Comparison of ENCODE assay signal across 9 cellular contexts in genomic region chr2:45777996-45778719, GRCh38.
DNase-seq lines count a peak whose midpoint lies in the region; ATAC-seq and TF ChIP-seq lines count a peak whose summit lies in the region.
"Had no signal": no experiment of that assay in that cellular context is flagged by ENCODE, and none has a peak within 500 bp of the region (broad histone marks: within the 10 kb centered on the region; RNA-seq: fewer than 3 reads in every experiment).

No MANE protein-coding gene starts in this region.

- no peaks in the 10 kb centered on the region for H3K36me3 Mint-ChIP-seq in CD4-positive, CD25-positive, alpha-beta regulatory T cell
- no peaks in the 10 kb centered on the region for H3K36me3 Mint-ChIP-seq in naive thymus-derived CD8-positive, alpha-beta T cell
- H3K36me3 Mint-ChIP-seq: brain had no signal

- POLR2A ChIA-PET in HCT116 (lab: Charles Lee), result no interaction called here
- POLR2A ChIA-PET in naive thymus-derived CD8-positive, alpha-beta T cell (lab: Charles Lee), result interaction anchor here (1.0 to 1.7 kb wide), 4 partner anchors 126 to 136 kb away, joined by 3 to 6 read pairs (median 4); partner anchors contain the start of gene PRKCE

- peaks cover 0 to 2% (median 0%) of the 10 kb centered on the region in 7 donors for H3K9me3 Mint-ChIP-seq in CD4-positive, CD25-positive, alpha-beta regulatory T cell
- no peaks in the 10 kb centered on the region for H3K9me3 Mint-ChIP-seq in naive thymus-derived CD8-positive, alpha-beta T cell

- H3K79me2 ChIP-seq in HCT116 (ENCODE audit: insufficient read depth, low read length), result no peaks in the 10 kb centered on the region

- H3K27ac ChIP-seq in CD4-positive, CD25-positive, alpha-beta regulatory T cell (ENCODE audit: insufficient read depth, low read length, poor library complexity, severe bottlenecking), result no peak overlapping the region
- H3K27ac ChIP-seq in HCT116 (ENCODE audit: low read depth, low read length) (no peak overlapping the region), WERI-Rb-1 (no peak overlapping the region), coronary artery (no peak overlapping the region)
- H3K27ac ChIP-seq: RWPE1 had no signal

- peak overlapping the region in 2 of 4 donors; percentile 35 to 62 for H3K4me3 Mint-ChIP-seq in CD4-positive, CD25-positive, alpha-beta regulatory T cell
- peak overlapping the region; percentile 37 to 72 (median 59) for H3K4me3 Mint-ChIP-seq in naive thymus-derived CD8-positive, alpha-beta T cell
- H3K4me3 Mint-ChIP-seq: brain had no signal

- H3K4me3 ChIP-seq in CD4-positive, CD25-positive, alpha-beta regulatory T cell (ENCODE audit: low read depth, low read length), result peak overlapping the region; percentile 42
- no peak overlapping the region for H3K4me3 ChIP-seq in HCT116 (replicated peaks in 1 of 2; ENCODE audit: low read depth in 1 of 2, low read length in 2 of 2)
- no peak overlapping the region for H3K4me3 ChIP-seq in WERI-Rb-1 (ENCODE audit: low read depth, low read length)
- H3K4me3 ChIP-seq in coronary artery, result no peak overlapping the region

- no peak for TF ChIP-seq POLR2A in HCT116 (IDR thresholded peaks at IDR 0.05; ENCODE audit: borderline replicate concordance, extremely low read depth, insufficient read depth, insufficient read length)

- no TSS peak for BruUV-seq in HCT116 (replicated peaks; lab: Mats Ljungman, UMichigan)

- peak overlapping the region in 1 of 3 donors; percentile 33 for H3K27ac Mint-ChIP-seq in CD4-positive, CD25-positive, alpha-beta regulatory T cell
- H3K27ac Mint-ChIP-seq in naive thymus-derived CD8-positive, alpha-beta T cell, result no peak overlapping the region
- H3K27ac Mint-ChIP-seq: brain had no signal

- DNase-seq in CD4-positive, CD25-positive, alpha-beta regulatory T cell, result no peak
- DNase-seq in HCT116 (ENCODE audit: low read depth, low spot score) (no peak), WERI-Rb-1 (no peak), pons (ENCODE audit: low spot score) (no peak), coronary artery (ENCODE audit: low spot score) (no peak)
- peak in 1 of 10 donors; percentile 1 for DNase-seq in naive thymus-derived CD8-positive, alpha-beta T cell

- H3K4me1 ChIP-seq in CD4-positive, CD25-positive, alpha-beta regulatory T cell (ENCODE audit: control insufficient read depth, insufficient read depth, low read length, poor library complexity, severe bottlenecking), result no peaks in the 10 kb centered on the region
- H3K4me1 ChIP-seq in HCT116 (ENCODE audit: control insufficient read depth in 1 of 2, insufficient read depth in 2 of 2, low read length in 2 of 2), result peaks cover 0 to 17% of the 10 kb centered on the region in 2 experiments; a peak in 3 of 4 replicates

- no peak overlapping the region; the same call in 1 of the 2 replicates for H3K4me2 ChIP-seq in HCT116 (ENCODE audit: low read length)

- no peaks in the 10 kb centered on the region for H3K27me3 Mint-ChIP-seq in CD4-positive, CD25-positive, alpha-beta regulatory T cell
- H3K27me3 Mint-ChIP-seq in naive thymus-derived CD8-positive, alpha-beta T cell, result no peaks in the 10 kb centered on the region
- H3K27me3 Mint-ChIP-seq: brain had no signal

- H3K9me3 ChIP-seq in CD4-positive, CD25-positive, alpha-beta regulatory T cell (ENCODE audit: control insufficient read depth in 2 of 2, low read length in 2 of 2), result no peaks in the 10 kb centered on the region
- H3K9me3 ChIP-seq in HCT116 (ENCODE audit: control insufficient read depth in 1 of 2, insufficient read depth in 1 of 2, low read depth in 1 of 2, low read length in 2 of 2), result no peaks in the 10 kb centered on the region
- no peaks in the 10 kb centered on the region for H3K9me3 ChIP-seq in WERI-Rb-1 (ENCODE audit: severe bottlenecking)

- H3K9ac ChIP-seq in HCT116 (ENCODE audit: low read length), result no peak overlapping the region

- no peak overlapping the region for H2AFZ ChIP-seq in HCT116 (ENCODE audit: low read depth, low read length, poor library complexity, severe bottlenecking)

- no peaks in the 10 kb centered on the region for H3K27me3 ChIP-seq in CD4-positive, CD25-positive, alpha-beta regulatory T cell (ENCODE audit: control insufficient read depth, insufficient read depth, low read length)
- H3K27me3 ChIP-seq in HCT116 (ENCODE audit: insufficient read depth, low read length), result no peaks in the 10 kb centered on the region
- H3K27me3 ChIP-seq in WERI-Rb-1 (ENCODE audit: insufficient read depth, low read depth, severe bottlenecking), result no peaks in the 10 kb centered on the region

- CTCF ChIA-PET in HCT116 (lab: Charles Lee), result interaction anchor here (0.6 to 3.5 kb wide), 31 partner anchors 9 to 797 kb away, joined by 3 to 28 read pairs (median 4); no protein-coding TSS in a partner anchor

- no peaks in the 10 kb centered on the region for H3K9me2 ChIP-seq in HCT116 (ENCODE audit: insufficient read depth)

- ATAC-seq in CD4-positive, CD25-positive, alpha-beta regulatory T cell (ENCODE audit: low read depth in 2 of 2), result peak in 1 of 2 donors; percentile 16
- ATAC-seq in HCT116 (peak; percentile 66), GM21737 (IDR thresholded peaks at IDR 0.05; ENCODE audit: unreplicated experiment) (no peak)
- peak; percentile 35 to 43 for ATAC-seq in naive thymus-derived CD8-positive, alpha-beta T cell

- peak in 1 of 3 experiments; percentile 17; a peak in 1 of 6 replicates for TF ChIP-seq CTCF in HCT116 (IDR thresholded peaks at IDR 0.05 in 2 of 3, conservative IDR thresholded peaks at IDR 0.05 in 1 of 3; ENCODE audit: borderline replicate concordance in 1 of 3, insufficient read depth in 1 of 3, low read depth in 2 of 3, low read length in 2 of 3)
- peak; percentile 31; the same call in 1 of the 2 replicates for TF ChIP-seq CTCF in WERI-Rb-1 (IDR thresholded peaks at IDR 0.05; ENCODE audit: low read depth, low read length)
- no peak for TF ChIP-seq CTCF in coronary artery (IDR thresholded peaks at IDR 0.05)

- RAD21 ChIA-PET in HCT116 (lab: Charles Lee; ENCODE audit: low non-redundant PET in 1 of 2, low total read pairs in 2 of 2, uncharacterized antibody in 2 of 2, unreplicated experiment in 2 of 2), result interaction anchor here (0.8 to 1.9 kb wide), 3 partner anchors 132 to 134 kb away, joined by 3 to 6 read pairs (median 3); no protein-coding TSS in a partner anchor

- no peaks in the 10 kb centered on the region for H4K20me1 ChIP-seq in HCT116 (ENCODE audit: insufficient read depth)

- intact Hi-C loops in HCT116 (cut with micrococcal nuclease), result loop anchor here (1.0 kb wide), 2 partner anchors 134 to 158 kb away; no protein-coding TSS in a partner anchor

- no peaks in the 10 kb centered on the region for H3K36me3 ChIP-seq in CD4-positive, CD25-positive, alpha-beta regulatory T cell (ENCODE audit: control insufficient read depth, insufficient read depth, low read length)
- H3K36me3 ChIP-seq in HCT116 (ENCODE audit: control insufficient read depth in 1 of 2, insufficient read depth in 2 of 2, low read length in 2 of 2) (no peaks in the 10 kb centered on the region), WERI-Rb-1 (no peaks in the 10 kb centered on the region)

- H3K4me1 Mint-ChIP-seq in CD4-positive, CD25-positive, alpha-beta regulatory T cell, result peaks cover 0 to 14% (median 4%) of the 10 kb centered on the region in 4 donors
- peaks cover 0 to 53% (median 5%) of the 10 kb centered on the region in 4 donors for H3K4me1 Mint-ChIP-seq in naive thymus-derived CD8-positive, alpha-beta T cell

- peak; percentile 17; the same call in 1 of the 2 replicates for TF ChIP-seq RAD21 in HCT116 (IDR thresholded peaks at IDR 0.05; ENCODE audit: low read depth)

TF ChIP-seq in HCT116, 20 proteins besides CTCF, POLR2A, EP300 and RAD21:
- TF ChIP-seq JUND (IDR thresholded peaks at IDR 0.05), result no peak
- TF ChIP-seq EZH2phosphoT487 (IDR thresholded peaks at IDR 0.05; ENCODE audit: borderline replicate concordance), result no peak
- no peak for TF ChIP-seq CBX3 (IDR thresholded peaks at IDR 0.05; ENCODE audit: low read depth)
- TF ChIP-seq EGR1 (IDR thresholded peaks at IDR 0.05; ENCODE audit: low read depth), result no peak
- TF ChIP-seq SP1 (IDR thresholded peaks at IDR 0.05; ENCODE audit: low read depth), result no peak
- no peak for TF ChIP-seq EZH2 (IDR thresholded peaks at IDR 0.05)
- TF ChIP-seq ZNF274 (IDR thresholded peaks at IDR 0.05; ENCODE audit: low read depth, low read length), result no peak
- no peak for TF ChIP-seq POLR2AphosphoS5 (IDR thresholded peaks at IDR 0.05; ENCODE audit: low read depth, low read length)
